In the genomic region with DNA sequence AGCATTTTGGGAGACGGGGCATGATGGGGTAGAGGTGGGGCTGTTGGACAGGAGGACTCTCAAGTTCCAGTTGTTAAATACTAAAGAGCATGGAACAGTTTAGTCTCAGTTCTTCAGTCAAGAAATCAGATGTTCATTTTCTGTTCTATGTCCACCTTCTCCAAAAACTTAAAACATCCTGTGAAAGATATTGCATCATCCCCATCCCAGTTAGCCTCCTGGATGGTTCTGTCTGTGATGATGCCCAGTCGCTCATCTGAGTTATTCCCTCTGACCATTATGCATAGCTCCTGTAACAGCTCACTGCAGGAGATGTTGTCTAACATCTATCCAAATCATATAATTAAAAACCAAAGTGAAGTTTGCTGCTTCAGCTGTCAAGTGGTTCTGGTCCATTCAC, we compare ENCODE assay signal across 7 cellular contexts.
"Had no signal": no experiment of that assay in that cellular context is flagged by ENCODE, and none has a peak within 500 bp of the region (broad histone marks: within the 10 kb centered on the region; RNA-seq: fewer than 3 reads in every experiment).

No MANE protein-coding gene starts in this region.

- H3K4me1 Mint-ChIP-seq: IgD-negative memory B cell had no signal

- DNase-seq: KBM-7, KG1 had no signal

- H3K4me2 ChIP-seq: KMS-11 had no signal

- FAIRE-seq: HepG2, HTR-8/SVneo had no signal

- H3K9ac ChIP-seq: KMS-11 had no signal

- ATAC-seq: HepG2 had no signal

- H3K27ac ChIP-seq: HL-60, KMS-11 had no signal

- H3K27ac Mint-ChIP-seq: IgD-negative memory B cell had no signal

- H3K4me3 Mint-ChIP-seq: IgD-negative memory B cell had no signal
